Comparison of ENCODE assay signal across 8 cellular contexts in the genomic region with DNA sequence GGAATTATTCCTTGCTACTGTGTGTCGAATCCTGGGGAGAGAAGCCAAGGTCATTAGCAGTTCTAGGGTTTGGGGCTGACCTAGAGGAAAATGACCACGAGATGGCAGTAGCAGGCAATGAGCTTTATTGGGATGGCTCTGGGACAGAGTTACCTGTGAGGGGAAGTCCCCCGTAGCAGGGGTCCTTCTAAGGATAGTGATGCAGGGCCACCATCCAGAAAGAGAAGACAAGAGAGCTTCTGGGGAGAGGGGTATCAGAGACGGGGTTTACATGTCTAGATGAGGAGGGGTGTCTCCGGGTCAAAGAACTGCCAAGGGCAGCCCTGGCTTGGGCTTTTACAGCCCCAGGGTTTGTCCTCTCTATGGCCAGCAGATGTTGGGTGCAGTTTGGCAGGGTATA. TPM values are rescaled to one million over a fixed set of nuclear protein-coding genes. Genes with fewer than 3 reads are reported as not detected.
A peak's percentile ranks its signal among the peaks of the same experiment; 100 is the strongest.
DNase-seq lines count a peak whose midpoint lies in the region; ATAC-seq, FAIRE-seq and TF ChIP-seq lines count a peak whose summit lies in the region.

No MANE protein-coding gene starts in this region.

- peak; percentile 78 for TF ChIP-seq CTCF in astrocyte of the spinal cord (IDR thresholded peaks at IDR 0.05; ENCODE audit: low read depth, low read length)

- peak; percentile 57 for DNase-seq in EH (ENCODE audit: low read depth)
- DNase-seq in LHCN-M2 (ENCODE audit: low read depth) = peak; percentile 34
- DNase-seq in RCC 7860 (ENCODE audit: low spot score) = peak; percentile 26
- peak; percentile 32 for DNase-seq in astrocyte of the spinal cord (ENCODE audit: low read depth, low spot score)
- DNase-seq in iPS-NIHi7 (ENCODE audit: extremely low spot score) = peak; percentile 88
- peak; percentile 55 to 64 for DNase-seq in stimulated activated CD4-positive, alpha-beta T cell treated with anti-CD3 and anti-CD28 coated beads, Interleukin-2, amount 100 ng/mL, for 48 hours

- no peak for FAIRE-seq in RCC 7860 (lab: Jason Lieb, UNC)

- ATAC-seq in HG02588 (IDR thresholded peaks at IDR 0.05; ENCODE audit: unreplicated experiment) (no peak), HG03521 (IDR thresholded peaks at IDR 0.05; ENCODE audit: unreplicated experiment) (no peak)

- in situ Hi-C loops in astrocyte of the spinal cord (cut with HindIII; ENCODE audit: low sequenced_read_pairs) = no loop called here

- no peak overlapping the region for H3K4me3 ChIP-seq in astrocyte of the spinal cord (ENCODE audit: low read depth, low read length)

RNA-seq across cellular contexts. Expression of a gene that starts 6.4 kb away (rescaled TPM):
- total RNA-seq in LHCN-M2 (2014; rRNA removed) = not detected in 2 replicates
- not detected for polyA plus RNA-seq in LHCN-M2 (2012)

RNA-seq across cellular contexts. Expression of a gene that starts 11.6 kb away (rescaled TPM):
- 58.8 and 69.1 TPM in 2 replicates for total RNA-seq in LHCN-M2 (2014; rRNA removed)
- 24.2 TPM for polyA plus RNA-seq in LHCN-M2 (2012)

RNA-seq across cellular contexts. Expression of a gene that starts 17.5 kb away (rescaled TPM):
- not detected in 2 replicates for total RNA-seq in LHCN-M2 (2014; rRNA removed)
- polyA plus RNA-seq in LHCN-M2 (2012) = not detected

Comparison
In these comparisons a context has a peak if more than half of its experiments do, and no peak if none do; other contexts are left out.
1. DNase-seq: peak in every context shown above with its lines; median percentile 88 in iPS-NIHi7; 60 in stimulated activated CD4-positive, alpha-beta T cell treated with anti-CD3 and anti-CD28 coated beads, Interleukin-2, amount 100 ng/mL, for 48 hours; 57 in EH; 34 in LHCN-M2; 32 in astrocyte of the spinal cord; 26 in RCC 7860.